ENCODE assay signal across 8 cellular contexts in genomic region chr6:33425668-33426577, GRCh38. TPM values are rescaled to one million over a fixed set of nuclear protein-coding genes. Genes with fewer than 3 reads are reported as not detected.
A peak's percentile ranks its signal among the peaks of the same experiment; 100 is the strongest.
DNase-seq lines count a peak whose midpoint lies in the region; ATAC-seq, FAIRE-seq and TF ChIP-seq lines count a peak whose summit lies in the region.

No MANE protein-coding gene starts in this region.

- H3K4me1 ChIP-seq in duodenal mucosa (ENCODE audit: control insufficient read depth in 1 of 2, insufficient read depth in 2 of 2, low read length in 2 of 2) = peaks cover 42 to 50% of the 10 kb centered on the region in 2 donors
- peaks cover 50% of the 10 kb centered on the region for H3K4me1 ChIP-seq in lower lobe of right lung

- no peaks in the 10 kb centered on the region for H3K9me3 Mint-ChIP-seq in activated CD8-positive, alpha-beta T cell treated with anti-CD3 and anti-CD28 coated beads for 36 hours

- H3K36me3 ChIP-seq in duodenal mucosa (ENCODE audit: control insufficient read depth in 1 of 2, insufficient read depth in 2 of 2, low read length in 2 of 2) (no peaks in the 10 kb centered on the region), lower lobe of right lung (no peaks in the 10 kb centered on the region)

- peak overlapping the region; percentile 90 for H3K27ac Mint-ChIP-seq in activated CD8-positive, alpha-beta T cell treated with anti-CD3 and anti-CD28 coated beads for 36 hours

- ATAC-seq in HG02852 (IDR thresholded peaks at IDR 0.05; ENCODE audit: unreplicated experiment) = peak; percentile 42
- ATAC-seq in activated CD8-positive, alpha-beta T cell treated with anti-CD3 and anti-CD28 coated beads for 36 hours = peak; percentile 65
- peak; percentile 89 for ATAC-seq in lower lobe of right lung
- ATAC-seq in GM19455 (IDR thresholded peaks at IDR 0.05; ENCODE audit: unreplicated experiment) = no peak

- H3K4me3 ChIP-seq in duodenal mucosa (ENCODE audit: low read depth in 1 of 2, low read length in 2 of 2) = peak overlapping the region; percentile 55 to 74
- H3K4me3 ChIP-seq in lower lobe of right lung = peak overlapping the region; percentile 72

- H3K27ac ChIP-seq in duodenal mucosa (ENCODE audit: low read depth, low read length) (peak overlapping the region; percentile 80), lower lobe of right lung (peak overlapping the region; percentile 90)

- no peaks in the 10 kb centered on the region for H3K9me3 ChIP-seq in duodenal mucosa (ENCODE audit: control insufficient read depth in 1 of 2, low read length in 2 of 2)
- H3K9me3 ChIP-seq in lower lobe of right lung = no peaks in the 10 kb centered on the region

- intact Hi-C loops in activated CD8-positive, alpha-beta T cell treated with anti-CD3 and anti-CD28 coated beads for 36 hours (cut with micrococcal nuclease) = loop anchor here (5.0 to 10.0 kb wide), 2 partner anchors 34 to 149 kb away; partner anchors contain the start of gene KIFC1
- intact Hi-C loops in lower lobe of right lung (cut with DNase I) = no loop called here

- H3K36me3 Mint-ChIP-seq in activated CD8-positive, alpha-beta T cell treated with anti-CD3 and anti-CD28 coated beads for 36 hours (ENCODE audit: low read depth) = peaks cover 22% of the 10 kb centered on the region

- CTCF ChIA-PET in activated CD8-positive, alpha-beta T cell treated with anti-CD3 and anti-CD28 coated beads for 36 hours (lab: Charles Lee) = interaction anchor here (0.8 to 2.3 kb wide), 14 partner anchors 10 to 195 kb away, joined by 3 to 10 read pairs (median 3); partner anchors contain the start of genes B3GALT4 and KIFC1

- peak overlapping the region; percentile 52 to 87 for H3K9ac ChIP-seq in duodenal mucosa (ENCODE audit: low read depth in 1 of 2, low read length in 2 of 2)

- POLR2A ChIA-PET in activated CD8-positive, alpha-beta T cell treated with anti-CD3 and anti-CD28 coated beads for 36 hours (lab: Charles Lee) = interaction anchor here (0.8 to 2.1 kb wide), 20 partner anchors 8 to 155 kb away, joined by 3 to 11 read pairs (median 4); partner anchors contain the start of genes B3GALT4, CUTA, TAPBP and VPS52

- peak; percentile 17 for FAIRE-seq in G401.6 (lab: Jason Lieb, UNC)

- DNase-seq in NCI-H748 (lab: John Stamatoyannopoulos, UW; ENCODE audit: unreplicated experiment) = peak; percentile 95
- peak; percentile 93 for DNase-seq in activated CD8-positive, alpha-beta T cell treated with anti-CD3 and anti-CD28 coated beads for 36 hours
- DNase-seq in lower lobe of right lung = peak; percentile 91
- peak; percentile 50 to 86 (median 55) for DNase-seq in stimulated activated CD4-positive, alpha-beta T cell treated with anti-CD3 and anti-CD28 coated beads, TNF-alpha, amount 100 ng/mL, for 24 hours (ENCODE audit: low read depth in 3 of 3)

- H3K4me3 Mint-ChIP-seq in activated CD8-positive, alpha-beta T cell treated with anti-CD3 and anti-CD28 coated beads for 36 hours = peak overlapping the region; percentile 84

- peak; percentile 34 for TF ChIP-seq CTCF in activated CD8-positive, alpha-beta T cell treated with anti-CD3 and anti-CD28 coated beads for 36 hours (IDR thresholded peaks at IDR 0.05)
- TF ChIP-seq CTCF in lower lobe of right lung (IDR thresholded peaks at IDR 0.05) = peak; percentile 63

- H3K27me3 Mint-ChIP-seq in activated CD8-positive, alpha-beta T cell treated with anti-CD3 and anti-CD28 coated beads for 36 hours = no peaks in the 10 kb centered on the region

- no peaks in the 10 kb centered on the region for H3K27me3 ChIP-seq in duodenal mucosa (ENCODE audit: control insufficient read depth in 1 of 2, insufficient read depth in 2 of 2, low read length in 2 of 2)
- H3K27me3 ChIP-seq in lower lobe of right lung (ENCODE audit: low read depth) = no peaks in the 10 kb centered on the region

- H3K4me1 Mint-ChIP-seq in activated CD8-positive, alpha-beta T cell treated with anti-CD3 and anti-CD28 coated beads for 36 hours (ENCODE audit: low read depth) = peaks cover 63% of the 10 kb centered on the region

RNA-seq across cellular contexts. Expression of gene SYNGAP1, which starts 6.1 kb away (rescaled TPM):
- 10 to 100 TPM; 57.9 to 67.0 TPM for total RNA-seq in activated CD8-positive, alpha-beta T cell treated with anti-CD3 and anti-CD28 coated beads for 36 hours
- total RNA-seq in lower lobe of right lung = 21.6 TPM

RNA-seq across cellular contexts. Expression of gene CUTA, which starts 8.0 kb away (rescaled TPM):
- total RNA-seq in activated CD8-positive, alpha-beta T cell treated with anti-CD3 and anti-CD28 coated beads for 36 hours = 100 to 1,000 TPM; 155 to 160 TPM
- total RNA-seq in lower lobe of right lung = 153 TPM

RNA-seq across cellular contexts. Expression of gene PHF1, which starts 15.1 kb away (rescaled TPM):
- total RNA-seq in activated CD8-positive, alpha-beta T cell treated with anti-CD3 and anti-CD28 coated beads for 36 hours = 10 to 100 TPM; 31.9 to 32.6 TPM
- total RNA-seq in lower lobe of right lung = 69.7 TPM

RNA-seq across cellular contexts. Expression of gene ZBTB9, which starts 28.5 kb away (rescaled TPM):
- 1 to 10 TPM; 7.8 to 8.7 TPM for total RNA-seq in activated CD8-positive, alpha-beta T cell treated with anti-CD3 and anti-CD28 coated beads for 36 hours
- 9.5 TPM for total RNA-seq in lower lobe of right lung

RNA-seq across cellular contexts. Expression of gene KIFC1, which starts 34.3 kb away (rescaled TPM):
- total RNA-seq in activated CD8-positive, alpha-beta T cell treated with anti-CD3 and anti-CD28 coated beads for 36 hours = 10 to 100 TPM; 93.4 to 96.0 TPM
- 2.7 TPM for total RNA-seq in lower lobe of right lung
